15 cellular contexts compared by ENCODE assay signal in genomic region chr14:74577948-74578275, GRCh38. TPM values are rescaled to one million over a fixed set of nuclear protein-coding genes. Genes with fewer than 3 reads are reported as not detected.
A peak's percentile ranks its signal among the peaks of the same experiment; 100 is the strongest.
DNase-seq lines count a peak whose midpoint lies in the region; ATAC-seq and TF ChIP-seq lines count a peak whose summit lies in the region.
"Had no signal": no experiment of that assay in that cellular context is flagged by ENCODE, and none has a peak within 500 bp of the region (broad histone marks: within the 10 kb centered on the region; RNA-seq: fewer than 3 reads in every experiment).

No MANE protein-coding gene starts in this region.

- H3K79me2 ChIP-seq in trophoblast cell (ENCODE audit: control insufficient read depth, insufficient read depth, low read length, poor library complexity), result no peaks in the 10 kb centered on the region

- no peak overlapping the region for H3K18ac ChIP-seq in trophoblast cell (ENCODE audit: low read length)

- H3K27me3 Mint-ChIP-seq in dendritic cell treated with granulocyte-macrophage colony-stimulating factor and Interleukin-4, amounts not matched to agents 40 ng/mL and 50 ng/mL, for 4 days, result peaks cover 18% of the 10 kb centered on the region

- H2AK5ac ChIP-seq in trophoblast cell (ENCODE audit: low read length), result peak overlapping the region; percentile 25

- no peak overlapping the region for H2BK5ac ChIP-seq in trophoblast cell (ENCODE audit: low read depth, low read length, poor library complexity)

- no peak overlapping the region for H3K9ac ChIP-seq in trophoblast cell (ENCODE audit: low read length)
- H3K9ac ChIP-seq: KMS-11 had no signal

- H3K14ac ChIP-seq in trophoblast cell (ENCODE audit: low read length), result no peak overlapping the region

- intact Hi-C loops in heart left ventricle (cut with DNase I), result no loop called here
- intact Hi-C loops in left ventricle myocardium inferior (cut with micrococcal nuclease), result no loop called here
- intact Hi-C loops in dendritic cell treated with granulocyte-macrophage colony-stimulating factor and Interleukin-4, amounts not matched to agents 40 ng/mL and 50 ng/mL, for 4 days (cut with micrococcal nuclease), result no loop called here
- intact Hi-C loops in aorta (cut with DNase I), result no loop called here

- H3K4me1 Mint-ChIP-seq in dendritic cell treated with granulocyte-macrophage colony-stimulating factor and Interleukin-4, amounts not matched to agents 40 ng/mL and 50 ng/mL, for 4 days (ENCODE audit: low read depth), result peaks cover 70% of the 10 kb centered on the region

- no peak for TF ChIP-seq POLR2A in heart left ventricle (IDR thresholded peaks at IDR 0.05)

- DNase-seq in heart left ventricle, result peak in 3 of 5 donors; percentile 5 to 40 (median 19)
- DNase-seq in left ventricle myocardium inferior, result no peak
- no peak for DNase-seq in trophoblast cell
- peak; percentile 29 to 31 for DNase-seq in aorta
- no peak for DNase-seq in medulla oblongata (ENCODE audit: extremely low spot score)
- DNase-seq in putamen (ENCODE audit: low spot score), result no peak
- DNase-seq in cerebellar nuclear complex (lab: John Stamatoyannopoulos, UW), result no peak
- DNase-seq: DND-41, GOT3, NCI-H1048, NCI-H524, SHP77 had no signal

- WGBS in heart left ventricle, 4 donors, result 97 to 100% (median 98%) methylated on average over 3 of the region's 3 CpGs
- no CpG with 5 or more reads among the region's 3 CpGs for WGBS in trophoblast cell (ENCODE audit: extremely low coverage, insufficient coverage, insufficient read length)
- 39 to 72% methylated on average over 2 to 3 of the region's 3 CpGs for WGBS in aorta, 2 donors

- ATAC-seq in heart left ventricle (no peak), aorta (ENCODE audit: low FRiP score) (no peak)

- no peak overlapping the region for H3K4me3 Mint-ChIP-seq in dendritic cell treated with granulocyte-macrophage colony-stimulating factor and Interleukin-4, amounts not matched to agents 40 ng/mL and 50 ng/mL, for 4 days

- peaks cover 0 to 4% (median 0%) of the 10 kb centered on the region in 9 donors for H3K36me3 ChIP-seq in heart left ventricle
- H3K36me3 ChIP-seq in left ventricle myocardium inferior, result no peaks in the 10 kb centered on the region
- H3K36me3 ChIP-seq in trophoblast cell (ENCODE audit: control insufficient read depth in 1 of 2, insufficient read depth in 2 of 2, low read length in 2 of 2), result no peaks in the 10 kb centered on the region
- no peaks in the 10 kb centered on the region for H3K36me3 ChIP-seq in aorta (ENCODE audit: control insufficient read depth in 1 of 2, insufficient read depth in 2 of 2, low read length in 1 of 2)
- H3K36me3 ChIP-seq: Peyer's patch had no signal

- H3K27ac ChIP-seq in heart left ventricle (peak overlapping the region in 4 of 12 donors; percentile 14 to 91 (median 37)), left ventricle myocardium inferior (replicated peaks) (no peak overlapping the region), trophoblast cell (ENCODE audit: low read depth, low read length) (no peak overlapping the region), aorta (ENCODE audit: low read depth in 1 of 2, low read length in 2 of 2) (peak overlapping the region in 1 of 2 donors; percentile 55)
- H3K27ac ChIP-seq: KMS-11 had no signal

- H3K27me3 ChIP-seq in heart left ventricle (no peaks in the 10 kb centered on the region), left ventricle myocardium inferior (ENCODE audit: low read depth) (no peaks in the 10 kb centered on the region), trophoblast cell (ENCODE audit: insufficient read depth, low read length) (no peaks in the 10 kb centered on the region), aorta (ENCODE audit: control insufficient read depth in 1 of 2, insufficient read depth in 2 of 2, low read length in 1 of 2) (no peaks in the 10 kb centered on the region)
- H3K27me3 ChIP-seq: Peyer's patch had no signal

- H3K4ac ChIP-seq in trophoblast cell (ENCODE audit: low read depth, low read length), result no peak overlapping the region

- no peak overlapping the region for H4K91ac ChIP-seq in trophoblast cell (ENCODE audit: low read depth, low read length)

- no peaks in the 10 kb centered on the region for H3K9me3 Mint-ChIP-seq in dendritic cell treated with granulocyte-macrophage colony-stimulating factor and Interleukin-4, amounts not matched to agents 40 ng/mL and 50 ng/mL, for 4 days

- no peaks in the 10 kb centered on the region for H3K36me3 Mint-ChIP-seq in dendritic cell treated with granulocyte-macrophage colony-stimulating factor and Interleukin-4, amounts not matched to agents 40 ng/mL and 50 ng/mL, for 4 days (ENCODE audit: low read depth)

- no peak overlapping the region for H3K23ac ChIP-seq in trophoblast cell (ENCODE audit: low read length)

- no peak overlapping the region for H2BK12ac ChIP-seq in trophoblast cell (ENCODE audit: low read length)

- no peak overlapping the region for H2AFZ ChIP-seq in trophoblast cell (ENCODE audit: insufficient read depth, low read length, poor library complexity)

- no peak overlapping the region for H4K12ac ChIP-seq in trophoblast cell (ENCODE audit: low read depth, low read length)

- H3K9me3 ChIP-seq in heart left ventricle (no peaks in the 10 kb centered on the region), left ventricle myocardium inferior (replicated peaks) (no peaks in the 10 kb centered on the region), trophoblast cell (ENCODE audit: insufficient read depth, low read depth, low read length) (no peaks in the 10 kb centered on the region), aorta (ENCODE audit: control insufficient read depth, low read length) (no peaks in the 10 kb centered on the region)
- H3K9me3 ChIP-seq: Peyer's patch had no signal

- H2BK120ac ChIP-seq in trophoblast cell (ENCODE audit: insufficient read depth, low read length, poor library complexity), result no peak overlapping the region

- H3K27ac Mint-ChIP-seq in dendritic cell treated with granulocyte-macrophage colony-stimulating factor and Interleukin-4, amounts not matched to agents 40 ng/mL and 50 ng/mL, for 4 days, result peak overlapping the region; percentile 85

- peaks cover 6% of the 10 kb centered on the region for H3K79me1 ChIP-seq in trophoblast cell (ENCODE audit: low read length)

- no peak overlapping the region for H4K8ac ChIP-seq in trophoblast cell (ENCODE audit: low read depth, low read length)

- H3K4me1 ChIP-seq in heart left ventricle (peaks cover 0 to 74% (median 30%) of the 10 kb centered on the region in 12 donors), left ventricle myocardium inferior (peaks cover 31% of the 10 kb centered on the region), trophoblast cell (ENCODE audit: control insufficient read depth in 1 of 2, insufficient read depth in 2 of 2, low read length in 2 of 2) (peaks cover 11 to 17% of the 10 kb centered on the region in 2 experiments), aorta (ENCODE audit: control insufficient read depth in 1 of 2, insufficient read depth in 2 of 2, low read length in 2 of 2) (peaks cover 7 to 9% of the 10 kb centered on the region in 2 donors)

- H3K4me3 ChIP-seq in heart left ventricle, result no peak overlapping the region
- no peak overlapping the region for H3K4me3 ChIP-seq in left ventricle myocardium inferior
- no peak overlapping the region for H3K4me3 ChIP-seq in trophoblast cell (ENCODE audit: low read depth, low read length)
- no peak overlapping the region for H3K4me3 ChIP-seq in aorta (ENCODE audit: low read length in 2 of 2)
- H3K4me3 ChIP-seq: Peyer's patch had no signal

- TF ChIP-seq CTCF in heart left ventricle (IDR thresholded peaks at IDR 0.05) (no peak), left ventricle myocardium inferior (IDR thresholded peaks at IDR 0.05; ENCODE audit: borderline replicate concordance) (no peak)

- no peak overlapping the region for H3K4me2 ChIP-seq in trophoblast cell (ENCODE audit: low read length)
- H3K4me2 ChIP-seq: KMS-11 had no signal

RNA-seq across cellular contexts. Expression of gene LTBP2, which starts 34.1 kb away (rescaled TPM):
- total RNA-seq in heart left ventricle (10 to 100 TPM; 19.1 to 69.1 (median 36.1) TPM), left ventricle myocardium inferior (26.5 TPM), aorta (100 to 1,000 TPM; 209 to 363 TPM)
- polyA plus RNA-seq in heart left ventricle (1 to 10 TPM; 4.0 to 8.4 TPM), aorta (100 to 1,000 TPM in 1 of 2 donors, 10 to 100 TPM in 1; 40.4 to 247 TPM)
- polyA plus RNA-seq in trophoblast cell (2013), result 3.7 and 4.1 TPM in 2 replicates

Comparison
In these comparisons a context has a peak if more than half of its experiments do, and no peak if none do; other contexts are left out.
1. DNase-seq: peak in heart left ventricle (3 of 5) and aorta (2 of 2); none in left ventricle myocardium inferior (single experiment), trophoblast cell (0 of 2), medulla oblongata (single experiment), putamen (single experiment) and cerebellar nuclear complex (0 of 2).